ENCODE assay signal across 11 cellular contexts in the genomic region with DNA sequence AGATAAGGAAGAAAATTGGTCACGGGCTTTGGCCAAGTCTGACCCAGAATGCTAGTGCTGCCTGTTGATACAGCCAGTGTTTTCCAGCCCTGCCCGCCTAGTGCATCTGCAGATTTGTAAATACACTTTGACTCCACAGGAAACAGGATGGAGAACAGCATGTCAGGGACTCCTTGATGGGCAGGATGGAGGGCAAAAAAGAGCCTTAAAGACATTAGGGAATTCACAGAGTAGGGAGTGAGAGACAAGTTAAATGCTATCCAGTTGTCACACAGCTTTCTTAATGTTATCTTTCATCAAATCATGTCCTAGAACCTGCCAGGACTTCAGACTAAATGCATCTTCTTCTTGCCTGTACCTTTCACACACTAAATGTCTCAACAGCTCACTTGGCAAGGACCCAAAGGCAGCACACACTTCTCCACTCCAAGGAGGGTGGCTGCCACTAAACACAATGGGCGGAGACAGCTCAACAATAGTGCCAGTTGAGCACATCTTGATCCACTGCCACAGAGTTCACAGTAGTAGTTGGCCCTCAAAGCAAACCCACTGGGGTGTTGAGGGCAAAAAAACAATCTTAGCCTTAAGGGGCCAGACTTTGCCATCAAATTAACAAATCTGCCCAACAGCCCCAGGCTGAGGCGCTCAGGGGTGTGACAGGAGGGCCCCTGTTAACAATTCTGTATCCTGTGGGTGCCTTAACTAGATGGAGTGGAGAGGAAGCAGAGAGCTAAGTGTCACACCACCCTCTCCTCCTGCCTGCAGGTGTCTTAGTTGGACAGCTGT. TPM values are rescaled to one million over a fixed set of nuclear protein-coding genes. Genes with fewer than 3 reads are reported as not detected.
DNase-seq lines count a peak whose midpoint lies in the region; ATAC-seq, FAIRE-seq and TF ChIP-seq lines count a peak whose summit lies in the region.
"Had no signal": no experiment of that assay in that cellular context is flagged by ENCODE, and none has a peak within 500 bp of the region (broad histone marks: within the 10 kb centered on the region; RNA-seq: fewer than 3 reads in every experiment).

No MANE protein-coding gene starts in this region.

- H2AFZ ChIP-seq in SK-N-SH (ENCODE audit: low read depth) = no peak overlapping the region
- H2AFZ ChIP-seq in astrocyte (ENCODE audit: low read depth, low read length) = no peak overlapping the region

- H3K4me1 Mint-ChIP-seq in astrocyte (ENCODE audit: low read depth, unreplicated experiment) = peaks cover 35% of the 10 kb centered on the region

- peak overlapping the region; percentile 88; the same call in 1 of the 2 replicates for H3K4me2 ChIP-seq in SK-N-SH
- H3K4me2 ChIP-seq in astrocyte (ENCODE audit: low read length) = peak overlapping the region; percentile 88

- 97% methylated on average over 3 of the region's 4 CpGs for WGBS in SK-N-SH (ENCODE audit: low lambda C conversion rate)

- ATAC-seq in SK-N-SH treated with all-trans-retinoic acid at 6 μM for 48 hours (no peak), GM19035 (IDR thresholded peaks at IDR 0.05; ENCODE audit: unreplicated experiment) (no peak)
- ATAC-seq: activated CD4-positive, CD25-positive, alpha-beta regulatory T cell treated with anti-CD3 and anti-CD28 coated beads, Interleukin-2, amount 50 U/mL, for 24 hours had no signal

- CTCF ChIA-PET in SK-N-SH (lab: Yijun Ruan, JAX) = interaction anchor here (0.5 to 1.6 kb wide), 4 partner anchors 116 to 257 kb away, joined by 3 to 6 read pairs (median 4); no protein-coding TSS in a partner anchor

- H3K36me3 ChIP-seq in SK-N-SH (replicated peaks in 1 of 2; ENCODE audit: control insufficient read depth in 1 of 2, insufficient read depth in 2 of 2, low read length in 1 of 2) (no peaks in the 10 kb centered on the region), astrocyte (ENCODE audit: insufficient read depth, low read length) (no peaks in the 10 kb centered on the region), tibial artery (no peaks in the 10 kb centered on the region)

- no peaks in the 10 kb centered on the region for H3K36me3 Mint-ChIP-seq in astrocyte (ENCODE audit: low read depth, unreplicated experiment)

- H3K27ac Mint-ChIP-seq in astrocyte (ENCODE audit: unreplicated experiment) = no peak overlapping the region
- H3K27ac Mint-ChIP-seq: endodermal cell had no signal

- peaks cover 16% of the 10 kb centered on the region for H3F3A ChIP-seq in SK-N-SH (replicated peaks; ENCODE audit: insufficient read depth)

- H3K27me3 ChIP-seq in SK-N-SH (ENCODE audit: insufficient read depth) = no peaks in the 10 kb centered on the region
- H3K27me3 ChIP-seq in astrocyte (ENCODE audit: insufficient read depth, low read length) = no peaks in the 10 kb centered on the region
- no peaks in the 10 kb centered on the region for H3K27me3 ChIP-seq in tibial artery

- intact Hi-C loops in tibial artery (cut with DNase I; ENCODE audit: low total_unique reads) = no loop called here

- H3K4me1 ChIP-seq in SK-N-SH (ENCODE audit: control insufficient read depth in 1 of 2, insufficient read depth in 2 of 2, low read depth in 1 of 2, low read length in 1 of 2) (peaks cover 29 to 36% of the 10 kb centered on the region in 2 experiments), astrocyte (ENCODE audit: insufficient read depth, low read length) (peaks cover 48% of the 10 kb centered on the region), tibial artery (peaks cover 0 to 28% (median 16%) of the 10 kb centered on the region in 4 donors)

- H3K4me3 ChIP-seq in SK-N-SH (ENCODE audit: low read depth in 2 of 2, low read length in 1 of 2) = no peak overlapping the region
- H3K4me3 ChIP-seq in astrocyte (ENCODE audit: insufficient read depth, low read depth, low read length) = no peak overlapping the region
- H3K4me3 ChIP-seq in tibial artery = no peak overlapping the region

- TF ChIP-seq CTCF in SK-N-SH (IDR thresholded peaks at IDR 0.05) = no peak
- no peak for TF ChIP-seq CTCF in astrocyte (IDR thresholded peaks at IDR 0.05; ENCODE audit: insufficient read depth, low read depth, low read length)
- no peak for TF ChIP-seq CTCF in tibial artery (IDR thresholded peaks at IDR 0.05)

- H3K27me3 Mint-ChIP-seq in astrocyte (ENCODE audit: low read depth, unreplicated experiment) = peaks cover 11% of the 10 kb centered on the region

- FAIRE-seq in astrocyte (lab: Jason Lieb, UNC) = no peak
- FAIRE-seq: GM18507 had no signal

- no peak for TF ChIP-seq EP300 in SK-N-SH (IDR thresholded peaks at IDR 0.05; ENCODE audit: borderline replicate concordance in 1 of 2, low read depth in 1 of 2, low read length in 1 of 2)

- peaks cover 24% of the 10 kb centered on the region for H3K79me2 ChIP-seq in SK-N-SH (ENCODE audit: insufficient read depth)
- peaks cover 61% of the 10 kb centered on the region for H3K79me2 ChIP-seq in astrocyte (ENCODE audit: insufficient read depth, low read length)

- no peak for TF ChIP-seq RAD21 in SK-N-SH (IDR thresholded peaks at IDR 0.05; ENCODE audit: low read length)

- H3K27ac ChIP-seq in SK-N-SH (ENCODE audit: low read depth in 2 of 2, low read length in 1 of 2) = no peak overlapping the region
- no peak overlapping the region for H3K27ac ChIP-seq in astrocyte (ENCODE audit: low read depth, low read length)
- no peak overlapping the region for H3K27ac ChIP-seq in tibial artery

- H4K20me1 ChIP-seq in SK-N-SH (ENCODE audit: insufficient read depth) (no peaks in the 10 kb centered on the region), astrocyte (ENCODE audit: insufficient read depth, low read length) (peaks cover 3% of the 10 kb centered on the region)

- POLR2A ChIA-PET in SK-N-SH (lab: Yijun Ruan, JAX) = no interaction called here

- no peaks in the 10 kb centered on the region for H3K9me2 ChIP-seq in SK-N-SH

- H3K4me3 Mint-ChIP-seq in astrocyte (ENCODE audit: unreplicated experiment) = no peak overlapping the region

- no peaks in the 10 kb centered on the region for H3K9me3 Mint-ChIP-seq in astrocyte (ENCODE audit: unreplicated experiment)

- DNase-seq in SK-N-SH (no peak), NCI-H2171 (lab: John Stamatoyannopoulos, UW) (peak; percentile 26), astrocyte (ENCODE audit: low read depth) (no peak), pons (ENCODE audit: low spot score) (peak; percentile 85), tibial artery (no peak), AG08396 (ENCODE audit: low spot score) (no peak)
- DNase-seq: endodermal cell had no signal

- 0 out of 2 replicates have a peak, but pooled peaks cover 3% of the 10 kb centered on the region for H3K9me3 ChIP-seq in SK-N-SH
- H3K9me3 ChIP-seq in astrocyte (ENCODE audit: insufficient read depth, low read depth, low read length) = no peaks in the 10 kb centered on the region
- H3K9me3 ChIP-seq in tibial artery = no peaks in the 10 kb centered on the region

- no peak overlapping the region for H3K9ac ChIP-seq in SK-N-SH
- H3K9ac ChIP-seq in astrocyte (ENCODE audit: low read length) = no peak overlapping the region

TF ChIP-seq in SK-N-SH, 30 proteins besides CTCF, POLR2A, EP300 and RAD21 (continues in another document):
- TF ChIP-seq RFX5 (IDR thresholded peaks at IDR 0.05; ENCODE audit: low read length) (no peak), YY1 (IDR thresholded peaks at IDR 0.05; ENCODE audit: low read depth) (no peak), MXI1 (IDR thresholded peaks at IDR 0.05; ENCODE audit: low read depth, low read length) (no peak), TEAD4 (IDR thresholded peaks at IDR 0.05; ENCODE audit: borderline replicate concordance, insufficient read depth) (no peak)
- TF ChIP-seq, protein P1, sequence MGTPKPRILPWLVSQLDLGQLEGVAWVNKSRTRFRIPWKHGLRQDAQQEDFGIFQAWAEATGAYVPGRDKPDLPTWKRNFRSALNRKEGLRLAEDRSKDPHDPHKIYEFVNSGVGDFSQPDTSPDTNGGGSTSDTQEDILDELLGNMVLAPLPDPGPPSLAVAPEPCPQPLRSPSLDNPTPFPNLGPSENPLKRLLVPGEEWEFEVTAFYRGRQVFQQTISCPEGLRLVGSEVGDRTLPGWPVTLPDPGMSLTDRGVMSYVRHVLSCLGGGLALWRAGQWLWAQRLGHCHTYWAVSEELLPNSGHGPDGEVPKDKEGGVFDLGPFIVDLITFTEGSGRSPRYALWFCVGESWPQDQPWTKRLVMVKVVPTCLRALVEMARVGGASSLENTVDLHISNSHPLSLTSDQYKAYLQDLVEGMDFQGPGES (IDR thresholded peaks at IDR 0.05; ENCODE audit: low read depth, low read length) = no peak

TF ChIP-seq in SK-N-SH treated with all-trans-retinoic acid at 6 μM for 48 hours, 23 proteins besides CTCF, POLR2A, EP300 and RAD21 (continues in another document):
- TF ChIP-seq, protein P2, sequence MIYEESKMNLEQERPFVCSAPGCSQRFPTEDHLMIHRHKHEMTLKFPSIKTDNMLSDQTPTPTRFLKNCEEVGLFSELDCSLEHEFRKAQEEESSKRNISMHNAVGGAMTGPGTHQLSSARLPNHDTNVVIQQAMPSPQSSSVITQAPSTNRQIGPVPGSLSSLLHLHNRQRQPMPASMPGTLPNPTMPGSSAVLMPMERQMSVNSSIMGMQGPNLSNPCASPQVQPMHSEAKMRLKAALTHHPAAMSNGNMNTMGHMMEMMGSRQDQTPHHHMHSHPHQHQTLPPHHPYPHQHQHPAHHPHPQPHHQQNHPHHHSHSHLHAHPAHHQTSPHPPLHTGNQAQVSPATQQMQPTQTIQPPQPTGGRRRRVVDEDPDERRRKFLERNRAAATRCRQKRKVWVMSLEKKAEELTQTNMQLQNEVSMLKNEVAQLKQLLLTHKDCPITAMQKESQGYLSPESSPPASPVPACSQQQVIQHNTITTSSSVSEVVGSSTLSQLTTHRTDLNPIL (CRISPR knock-in tag; IDR thresholded peaks at IDR 0.05; ENCODE audit: low read depth) = no peak
- TF ChIP-seq, protein P3, sequence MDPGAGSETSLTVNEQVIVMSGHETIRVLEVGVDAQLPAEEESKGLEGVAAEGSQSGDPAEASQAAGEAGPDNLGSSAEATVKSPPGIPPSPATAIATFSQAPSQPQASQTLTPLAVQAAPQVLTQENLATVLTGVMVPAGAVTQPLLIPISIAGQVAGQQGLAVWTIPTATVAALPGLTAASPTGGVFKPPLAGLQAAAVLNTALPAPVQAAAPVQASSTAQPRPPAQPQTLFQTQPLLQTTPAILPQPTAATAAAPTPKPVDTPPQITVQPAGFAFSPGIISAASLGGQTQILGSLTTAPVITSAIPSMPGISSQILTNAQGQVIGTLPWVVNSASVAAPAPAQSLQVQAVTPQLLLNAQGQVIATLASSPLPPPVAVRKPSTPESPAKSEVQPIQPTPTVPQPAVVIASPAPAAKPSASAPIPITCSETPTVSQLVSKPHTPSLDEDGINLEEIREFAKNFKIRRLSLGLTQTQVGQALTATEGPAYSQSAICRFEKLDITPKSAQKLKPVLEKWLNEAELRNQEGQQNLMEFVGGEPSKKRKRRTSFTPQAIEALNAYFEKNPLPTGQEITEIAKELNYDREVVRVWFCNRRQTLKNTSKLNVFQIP (CRISPR knock-in tag; IDR thresholded peaks at IDR 0.05; ENCODE audit: borderline replicate concordance, low read depth) = no peak

RNA-seq across cellular contexts. Expression of gene HIVEP3, which starts 2.7 kb away (rescaled TPM):
- polyA plus RNA-seq in SK-N-SH (2012; rRNA removed) = 6.2 and 6.4 TPM in 2 replicates
- polyA plus RNA-seq in SK-N-SH (2012; cell fraction: cytosol; rRNA removed) = 6.9 and 7.3 TPM in 2 replicates
- 5.7 and 9.3 TPM in 2 replicates for polyA plus RNA-seq in SK-N-SH (2012; cell fraction: nucleus; rRNA removed)
- total RNA-seq in astrocyte = 8.9 and 9.4 TPM in 2 replicates

Comparison
In these comparisons a context has a peak if more than half of its experiments do, and no peak if none do; other contexts are left out.
1. DNase-seq: peak in NCI-H2171 (single experiment) and pons (single experiment); none in SK-N-SH (single experiment), astrocyte (single experiment), tibial artery (0 of 2) and AG08396 (single experiment).